Comparison of ENCODE assay signal across 14 cellular contexts in the genomic region with DNA sequence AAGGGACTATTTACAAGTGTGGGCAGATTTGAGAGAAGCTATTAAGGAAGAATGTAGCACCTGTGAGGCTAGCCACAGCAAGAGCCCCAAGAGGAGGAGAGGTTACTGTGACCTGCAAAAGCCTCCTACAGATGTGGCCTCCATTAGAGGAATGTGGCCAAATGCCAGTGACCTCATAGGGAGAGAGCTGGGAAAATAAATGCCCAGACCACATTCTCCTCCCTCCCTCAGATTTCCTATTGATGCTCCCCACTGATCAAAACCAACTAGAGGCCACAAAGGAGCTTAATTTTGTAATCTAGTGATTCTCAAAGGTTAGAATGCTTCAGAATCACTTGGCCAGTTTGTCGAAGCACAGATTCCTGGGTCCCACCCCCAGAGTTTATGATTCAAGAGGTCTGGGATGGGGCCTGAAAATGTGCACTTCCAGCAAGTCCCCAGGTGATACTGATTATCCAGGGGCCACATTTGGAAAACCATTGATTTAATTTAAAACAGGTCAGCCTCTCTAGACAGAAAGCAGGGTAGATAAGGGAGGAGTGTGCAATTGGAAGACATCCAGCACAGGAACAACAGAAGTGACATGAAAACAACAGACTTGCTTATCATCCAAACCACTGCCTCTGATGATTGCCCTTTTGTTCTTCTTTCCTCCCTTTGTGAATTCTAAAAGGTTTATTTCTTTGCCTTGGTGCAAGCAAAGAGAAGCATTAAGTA.
A peak's percentile ranks its signal among the peaks of the same experiment; 100 is the strongest.
DNase-seq lines count a peak whose midpoint lies in the region; ATAC-seq and TF ChIP-seq lines count a peak whose summit lies in the region.
"Had no signal": no experiment of that assay in that cellular context is flagged by ENCODE, and none has a peak within 500 bp of the region (broad histone marks: within the 10 kb centered on the region; RNA-seq: fewer than 3 reads in every experiment).

No MANE protein-coding gene starts in this region.

- TF ChIP-seq CTCF in suprapubic skin (IDR thresholded peaks at IDR 0.05) (no peak), tibial nerve (IDR thresholded peaks at IDR 0.05) (no peak)

- no peaks in the 10 kb centered on the region for H3K27me3 ChIP-seq in suprapubic skin
- no peaks in the 10 kb centered on the region for H3K27me3 ChIP-seq in tibial nerve
- H3K27me3 ChIP-seq: neutrophil had no signal

- TF ChIP-seq EP300 in suprapubic skin (IDR thresholded peaks at IDR 0.05) (no peak), tibial nerve (IDR thresholded peaks at IDR 0.05) (no peak)

- no peaks in the 10 kb centered on the region for H3K36me3 Mint-ChIP-seq in activated T-helper 17 cell treated with anti-CD3 and anti-CD28 coated beads, Interleukin-2, amount 50 U/mL, for 72 hours (ENCODE audit: low read depth)
- no peaks in the 10 kb centered on the region for H3K36me3 Mint-ChIP-seq in immature natural killer cell

- peaks cover 10% of the 10 kb centered on the region for H3K27me3 Mint-ChIP-seq in activated T-helper 17 cell treated with anti-CD3 and anti-CD28 coated beads, Interleukin-2, amount 50 U/mL, for 72 hours
- peaks cover 0 to 3% (median 2%) of the 10 kb centered on the region in 3 donors for H3K27me3 Mint-ChIP-seq in immature natural killer cell (ENCODE audit: low read depth in 3 of 3)

- H3K4me3 ChIP-seq in suprapubic skin, result no peak overlapping the region
- H3K4me3 ChIP-seq in tibial nerve, result no peak overlapping the region

- no peak overlapping the region for H3K27ac Mint-ChIP-seq in activated T-helper 17 cell treated with anti-CD3 and anti-CD28 coated beads, Interleukin-2, amount 50 U/mL, for 72 hours
- peak overlapping the region in 3 of 6 donors; percentile 36 to 87 (median 73) for H3K27ac Mint-ChIP-seq in immature natural killer cell

- H3K4me1 ChIP-seq in suprapubic skin (peaks cover 3% of the 10 kb centered on the region), tibial nerve (peaks cover 0 to 8% (median 0%) of the 10 kb centered on the region in 4 donors)

- DNase-seq in AG20443 (ENCODE audit: low spot score), result peak; percentile 14
- DNase-seq in HT1080 (ENCODE audit: low read depth), result peak; percentile 31
- no peak for DNase-seq in immature natural killer cell
- DNase-seq in NCI-H2171 treated with DMSO at 0.1 percent for 48 hours (lab: John Stamatoyannopoulos, UW), result no peak
- DNase-seq in suprapubic skin (ENCODE audit: low spot score in 2 of 2), result no peak
- no peak for DNase-seq in Kasumi-1 (lab: John Stamatoyannopoulos, UW)
- no peak for DNase-seq in tibial nerve (ENCODE audit: low spot score in 2 of 2)
- DNase-seq: AML-193; amygdala; NCI-H774; stimulated activated naive CD8-positive, alpha-beta T cell treated with anti-CD3 and anti-CD28 coated beads, Interleukin-15, amount 100 ng/mL, for 72 hours; SW 1271 had no signal

- TF ChIP-seq POLR2A in suprapubic skin (IDR thresholded peaks at IDR 0.05) (no peak), tibial nerve (IDR thresholded peaks at IDR 0.05) (no peak)

- H3K4me1 Mint-ChIP-seq in activated T-helper 17 cell treated with anti-CD3 and anti-CD28 coated beads, Interleukin-2, amount 50 U/mL, for 72 hours, result peaks cover 4% of the 10 kb centered on the region
- H3K4me1 Mint-ChIP-seq in immature natural killer cell, result peaks cover 12 to 15% of the 10 kb centered on the region in 2 donors

- H3K27ac ChIP-seq in suprapubic skin, result no peak overlapping the region
- H3K27ac ChIP-seq in tibial nerve, result no peak overlapping the region
- H3K27ac ChIP-seq: neutrophil had no signal

- no peaks in the 10 kb centered on the region for H3K36me3 ChIP-seq in suprapubic skin
- H3K36me3 ChIP-seq in tibial nerve, result no peaks in the 10 kb centered on the region
- H3K36me3 ChIP-seq: neutrophil had no signal

- peak overlapping the region; percentile 45 for H3K4me3 Mint-ChIP-seq in activated T-helper 17 cell treated with anti-CD3 and anti-CD28 coated beads, Interleukin-2, amount 50 U/mL, for 72 hours
- H3K4me3 Mint-ChIP-seq in immature natural killer cell, result peak overlapping the region in 4 of 5 donors; percentile 7 to 87 (median 45)
- H3K4me3 Mint-ChIP-seq: stimulated activated naive CD8-positive, alpha-beta T cell treated with anti-CD3 and anti-CD28 coated beads, Interleukin-15, amount 100 ng/mL, for 72 hours had no signal

- H3K9me3 Mint-ChIP-seq in activated T-helper 17 cell treated with anti-CD3 and anti-CD28 coated beads, Interleukin-2, amount 50 U/mL, for 72 hours, result no peaks in the 10 kb centered on the region
- no peaks in the 10 kb centered on the region for H3K9me3 Mint-ChIP-seq in immature natural killer cell
- H3K9me3 Mint-ChIP-seq: stimulated activated naive CD8-positive, alpha-beta T cell treated with anti-CD3 and anti-CD28 coated beads, Interleukin-15, amount 100 ng/mL, for 72 hours had no signal

- no peak for ATAC-seq in activated T-helper 17 cell treated with anti-CD3 and anti-CD28 coated beads, Interleukin-2, amount 50 U/mL, for 72 hours (replicated peaks)
- ATAC-seq: stimulated activated naive CD8-positive, alpha-beta T cell treated with anti-CD3 and anti-CD28 coated beads, Interleukin-15, amount 100 ng/mL, for 72 hours had no signal

- H3K9me3 ChIP-seq in suprapubic skin (no peaks in the 10 kb centered on the region), tibial nerve (no peaks in the 10 kb centered on the region)
- H3K9me3 ChIP-seq: neutrophil had no signal

- WGBS in suprapubic skin, result 31% methylated on average over 1 of the region's 1 CpG
- 33 to 68% methylated on average over 1 of the region's 1 CpG for WGBS in tibial nerve, 2 donors

Comparison
In these comparisons a context has a peak if more than half of its experiments do, and no peak if none do; other contexts are left out.
1. DNase-seq: peak in AG20443 (single experiment) and HT1080 (single experiment); none in immature natural killer cell (0 of 3), NCI-H2171 treated with DMSO at 0.1 percent for 48 hours (single experiment), suprapubic skin (0 of 2), Kasumi-1 (0 of 2) and tibial nerve (0 of 2).